ENCODE assay signal across 8 cellular contexts in genomic region chr6:16319813-16320532, GRCh38.
A peak's percentile ranks its signal among the peaks of the same experiment; 100 is the strongest.
DNase-seq lines count a peak whose midpoint lies in the region; ATAC-seq and TF ChIP-seq lines count a peak whose summit lies in the region.

No MANE protein-coding gene starts in this region.

- ATAC-seq in GM18873 (IDR thresholded peaks at IDR 0.05; ENCODE audit: low FRiP score, unreplicated experiment) (peak; percentile 55), HG03196 (IDR thresholded peaks at IDR 0.05; ENCODE audit: unreplicated experiment) (peak; percentile 60)
- ATAC-seq in activated T-helper 17 cell treated with anti-CD3 and anti-CD28 coated beads, Interleukin-2, amount 50 U/mL, for 72 hours (replicated peaks) = peak; percentile 65

- H3K27me3 Mint-ChIP-seq in activated T-helper 17 cell treated with anti-CD3 and anti-CD28 coated beads, Interleukin-2, amount 50 U/mL, for 72 hours = no peaks in the 10 kb centered on the region

- TF ChIP-seq CTCF in AG04449 (IDR thresholded peaks at IDR 0.05; ENCODE audit: insufficient read depth, low read length, missing control alignments) = no peak
- no peak for TF ChIP-seq CTCF in fibroblast of the aortic adventitia (IDR thresholded peaks at IDR 0.05; ENCODE audit: insufficient read depth, low read length)

- CTCF ChIA-PET in AG04449 (lab: Yijun Ruan, JAX) = interaction anchor here (1.3 to 11.5 kb wide), 5 partner anchors 13 to 771 kb away, joined by 3 to 163 read pairs (median 4); no protein-coding TSS in a partner anchor

- H3K36me3 Mint-ChIP-seq in activated T-helper 17 cell treated with anti-CD3 and anti-CD28 coated beads, Interleukin-2, amount 50 U/mL, for 72 hours (ENCODE audit: low read depth) = peaks cover 45% of the 10 kb centered on the region

- peak overlapping the region; percentile 57 for H3K4me3 ChIP-seq in AG04449 (ENCODE audit: low read depth, low read length)
- no peak overlapping the region for H3K4me3 ChIP-seq in fibroblast of the aortic adventitia (ENCODE audit: low read depth, low read length)

- H3K9me3 Mint-ChIP-seq in activated T-helper 17 cell treated with anti-CD3 and anti-CD28 coated beads, Interleukin-2, amount 50 U/mL, for 72 hours = no peaks in the 10 kb centered on the region

- H3K4me3 Mint-ChIP-seq in activated T-helper 17 cell treated with anti-CD3 and anti-CD28 coated beads, Interleukin-2, amount 50 U/mL, for 72 hours = peak overlapping the region; percentile 79

- POLR2A ChIA-PET in AG04449 (lab: Yijun Ruan, JAX) = interaction anchor here (0.8 to 1.3 kb wide), 3 partner anchors 17 to 130 kb away, joined by 3 to 4 read pairs (median 3); no protein-coding TSS in a partner anchor

- H3K27ac Mint-ChIP-seq in activated T-helper 17 cell treated with anti-CD3 and anti-CD28 coated beads, Interleukin-2, amount 50 U/mL, for 72 hours = peak overlapping the region; percentile 90

- DNase-seq in AG04449 (ENCODE audit: low read depth, low spot score) (no peak), RKO (ENCODE audit: low spot score) (peak; percentile 91), fibroblast of the aortic adventitia (ENCODE audit: low read depth) (peak; percentile 95), non-pigmented ciliary epithelial cell (ENCODE audit: low read depth) (peak; percentile 83), superior temporal gyrus (ENCODE audit: extremely low spot score) (peak; percentile 87)

- peaks cover 57% of the 10 kb centered on the region for H3K4me1 Mint-ChIP-seq in activated T-helper 17 cell treated with anti-CD3 and anti-CD28 coated beads, Interleukin-2, amount 50 U/mL, for 72 hours
